In the genomic region with DNA sequence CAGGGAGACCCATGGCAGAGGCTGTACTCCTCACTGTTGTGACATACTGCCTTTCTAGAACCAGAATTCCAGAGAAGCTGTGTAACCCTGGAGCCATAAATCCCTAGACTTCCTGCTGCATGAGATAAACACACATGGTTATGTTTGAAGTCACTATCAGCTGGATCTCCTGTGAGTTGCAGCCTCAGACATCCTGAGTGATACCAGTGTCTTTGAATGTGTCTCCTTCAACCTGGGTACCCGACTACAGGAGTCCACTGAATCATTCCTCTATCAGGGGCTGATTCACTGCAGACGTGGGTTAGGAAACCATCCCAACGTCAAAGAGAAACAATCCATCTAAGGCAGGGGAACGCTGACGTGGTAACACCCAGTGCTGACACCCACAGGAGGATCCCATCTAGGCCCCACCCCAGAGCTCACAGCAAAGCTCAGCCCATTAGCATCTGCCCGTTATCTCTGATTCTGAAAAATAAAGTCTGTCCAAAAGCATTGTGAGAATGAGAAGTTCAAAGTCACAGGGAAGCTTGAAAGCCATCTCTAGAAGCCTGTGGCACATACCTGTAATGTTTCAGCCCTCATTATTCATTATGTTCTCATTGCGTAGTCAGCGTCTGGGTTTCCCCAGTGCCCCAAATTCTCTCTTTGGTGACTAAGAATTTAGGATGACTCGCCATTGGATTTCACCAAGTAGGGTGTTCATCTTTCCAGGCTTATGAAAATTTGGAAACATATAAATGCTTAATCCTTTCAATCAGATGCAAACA, we compare ENCODE assay signal across 13 cellular contexts. TPM values are rescaled to one million over a fixed set of nuclear protein-coding genes. Genes with fewer than 3 reads are reported as not detected.
DNase-seq lines count a peak whose midpoint lies in the region; ATAC-seq, FAIRE-seq and TF ChIP-seq lines count a peak whose summit lies in the region.
"Had no signal": no experiment of that assay in that cellular context is flagged by ENCODE, and none has a peak within 500 bp of the region (broad histone marks: within the 10 kb centered on the region; RNA-seq: fewer than 3 reads in every experiment).

No MANE protein-coding gene starts in this region.

- WGBS in mesodermal cell (ENCODE audit: insufficient coverage in 2 of 2), 2 experiments, result 45 to 70% methylated on average over 3 to 8 of the region's 9 CpGs

- H3K4me1 ChIP-seq in mesodermal cell (ENCODE audit: control insufficient read depth, insufficient read depth, low read length, poor library complexity, severe bottlenecking), result peaks cover 72% of the 10 kb centered on the region

- no peak for FAIRE-seq in bronchial epithelial cell (lab: Jason Lieb, UNC)
- FAIRE-seq: G401.6 had no signal

- ATAC-seq in HG03457 (IDR thresholded peaks at IDR 0.05; ENCODE audit: unreplicated experiment), result no peak

- H3K4me3 ChIP-seq in bronchial epithelial cell (ENCODE audit: low read depth, low read length) (no peak overlapping the region), mesodermal cell (ENCODE audit: extremely low read depth, insufficient read depth, low read length, poor library complexity, severe bottlenecking) (no peak overlapping the region)
- H3K4me3 ChIP-seq: heart right ventricle had no signal

- in situ Hi-C loops in Caki2 (cut with HindIII; ENCODE audit: low pct_unique_long_range_greater_than_20kb, low sequenced_read_pairs), result no loop called here

- DNase-seq in Caki2 (ENCODE audit: low read depth) (peak; percentile 87), LHCN-M2 (ENCODE audit: low read depth) (peak; percentile 67), bronchial epithelial cell (ENCODE audit: low read depth) (peak; percentile 99), NOMO-1 treated with dmso at 0.1 percent for 144 hours (lab: John Stamatoyannopoulos, UW; ENCODE audit: unreplicated experiment) (no peak), cerebellum (ENCODE audit: low spot score) (no peak), HUDEP-2 (lab: John Stamatoyannopoulos, UW; ENCODE audit: unreplicated experiment in 76 of 76) (no peak)
- DNase-seq: amygdala, heart right ventricle, NCI-H187 had no signal

- H3K36me3 ChIP-seq in bronchial epithelial cell (ENCODE audit: control insufficient read depth, insufficient read depth, low read length) (no peaks in the 10 kb centered on the region), mesodermal cell (ENCODE audit: control insufficient read depth, insufficient read depth, low read length) (no peaks in the 10 kb centered on the region)
- H3K36me3 ChIP-seq: heart right ventricle had no signal

- H3K27me3 ChIP-seq in bronchial epithelial cell (ENCODE audit: control insufficient read depth, insufficient read depth, low read length), result no peaks in the 10 kb centered on the region

- no peak for TF ChIP-seq CTCF in bronchial epithelial cell (IDR thresholded peaks at IDR 0.05; ENCODE audit: insufficient read depth, low read length, severe bottlenecking)

- peaks cover 3% of the 10 kb centered on the region for H3K9me3 ChIP-seq in mesodermal cell (ENCODE audit: control insufficient read depth, low read length)
- H3K9me3 ChIP-seq: heart right ventricle had no signal

- H3K27ac ChIP-seq in mesodermal cell (ENCODE audit: low read depth, low read length, severe bottlenecking), result peak overlapping the region; percentile 66

RNA-seq across cellular contexts. Expression of a gene that starts 36.3 kb away (rescaled TPM):
- total RNA-seq in Caki2 (2014; rRNA removed; shearing (Covaris generic); ENCODE audit: low replicate concordance), result 12.6 and 25.6 TPM in 2 replicates
- 155 and 164 TPM in 2 replicates for total RNA-seq in LHCN-M2 (2014; rRNA removed)
- 102 TPM for polyA plus RNA-seq in LHCN-M2 (2012)
- total RNA-seq in bronchial epithelial cell, result 78.7 and 80.4 TPM in 2 replicates
- 133 TPM for polyA plus RNA-seq in mesodermal cell (2013, experiment 1 of 2)
- 116 TPM for polyA plus RNA-seq in mesodermal cell (2013, experiment 2 of 2)
- total RNA-seq in cerebellum, result 210 TPM
- total RNA-seq: T-helper 2 cell treated with Interferon-gamma antibody and Interleukin-4, amounts not matched to agents 100 ng/mL and 5 ng/mL, for 36 hours had no signal

Comparison
In these comparisons a context has a peak if more than half of its experiments do, and no peak if none do; other contexts are left out.
1. DNase-seq: peak in Caki2 (single experiment), LHCN-M2 (single experiment) and bronchial epithelial cell (single experiment); none in NOMO-1 treated with dmso at 0.1 percent for 144 hours (single experiment), cerebellum (single experiment) and HUDEP-2 (0 of 76).